ENCODE assay signal across 9 cellular contexts in the genomic region with DNA sequence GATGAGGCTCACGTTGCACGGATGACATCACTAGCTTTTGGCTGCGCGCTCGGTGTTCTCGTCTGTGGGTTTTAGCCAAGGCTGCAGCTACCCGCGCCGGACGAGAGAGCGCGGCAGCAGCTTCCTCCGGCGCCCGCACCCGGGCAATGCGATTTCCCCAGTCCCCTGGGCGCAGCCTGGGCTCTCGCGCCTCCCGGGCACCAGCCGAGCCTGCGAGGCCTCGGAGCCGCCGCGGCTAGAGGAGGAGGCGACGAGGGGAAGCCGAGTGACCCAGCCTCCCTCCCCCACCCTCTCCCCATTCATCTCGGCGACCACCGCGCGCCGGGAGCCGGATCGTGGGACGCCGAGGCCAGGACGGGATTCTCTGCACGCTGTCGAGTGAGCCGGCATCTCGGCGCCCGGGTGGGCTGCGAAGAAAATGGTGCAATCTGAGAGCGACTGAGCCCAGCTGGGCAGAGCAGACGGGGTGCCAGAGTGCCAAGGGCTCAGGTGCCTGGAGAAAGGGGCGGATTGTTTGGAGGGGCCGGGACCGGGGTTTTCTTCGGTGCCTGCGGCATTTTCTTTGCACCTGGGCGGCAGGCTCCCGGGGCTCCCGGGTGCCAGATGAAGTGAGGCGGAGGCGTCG. TPM values are rescaled to one million over a fixed set of nuclear protein-coding genes. Genes with fewer than 3 reads are reported as not detected.
DNase-seq lines count a peak whose midpoint lies in the region; ATAC-seq and TF ChIP-seq lines count a peak whose summit lies in the region.
"Had no signal": no experiment of that assay in that cellular context is flagged by ENCODE, and none has a peak within 500 bp of the region (broad histone marks: within the 10 kb centered on the region; RNA-seq: fewer than 3 reads in every experiment).

No MANE protein-coding gene starts in this region.

- peaks cover 24% of the 10 kb centered on the region for H3K27me3 Mint-ChIP-seq in brain

- peak overlapping the region; percentile 95 to 99 (median 98) for H3K27ac Mint-ChIP-seq in brain

- H3K4me1 ChIP-seq in Panc1 (ENCODE audit: control insufficient read depth, insufficient read depth, low read length) (peaks cover 6% of the 10 kb centered on the region; the same call in 1 of the 2 replicates), iPS-18a (ENCODE audit: control insufficient read depth, low read depth, low read length) (peaks cover 17% of the 10 kb centered on the region)

- DNase-seq in AG04450 (ENCODE audit: low read depth, low spot score) (peak; percentile 18), H4 (ENCODE audit: low spot score) (peak; percentile 60), Panc1 (ENCODE audit: low read depth, low spot score) (no peak), sciatic nerve (ENCODE audit: low spot score) (peak; percentile 63)

- peaks cover 12% of the 10 kb centered on the region for H3K4me1 Mint-ChIP-seq in brain

- no peaks in the 10 kb centered on the region; the same call in 1 of the 2 replicates for H3K9me3 ChIP-seq in AG04450 (ENCODE audit: control insufficient read depth, insufficient read depth, low read length)
- no peaks in the 10 kb centered on the region for H3K9me3 ChIP-seq in Panc1 (ENCODE audit: control insufficient read depth, insufficient read depth, low read depth, low read length)
- no peaks in the 10 kb centered on the region for H3K9me3 ChIP-seq in iPS-18a (ENCODE audit: control insufficient read depth, low read depth, low read length)
- H3K9me3 ChIP-seq: neutrophil had no signal

- peak overlapping the region; percentile 88 to 98 (median 96) for H3K4me3 Mint-ChIP-seq in brain

- BruUV-seq in Panc1 (replicated peaks; lab: Mats Ljungman, UMichigan), result no TSS peak

- peak; percentile 69 for ATAC-seq in Panc1
- peak; percentile 82 for ATAC-seq in sciatic nerve
- no peak for ATAC-seq in HG03097 (IDR thresholded peaks at IDR 0.05; ENCODE audit: low FRiP score, unreplicated experiment)
- no peak for ATAC-seq in GM18858 (IDR thresholded peaks at IDR 0.05; ENCODE audit: unreplicated experiment)

- intact Hi-C loops in Panc1 (cut with micrococcal nuclease; ENCODE audit: unreplicated experiment), result no loop called here
- intact Hi-C loops in sciatic nerve (cut with DNase I), result no loop called here

- no peaks in the 10 kb centered on the region for H3K36me3 Mint-ChIP-seq in brain

- H3K27ac ChIP-seq in AG04450 (ENCODE audit: low read depth, low read length), result no peak overlapping the region
- no peak overlapping the region for H3K27ac ChIP-seq in Panc1 (ENCODE audit: low read length)
- H3K27ac ChIP-seq in iPS-18a (ENCODE audit: low read length), result no peak overlapping the region
- H3K27ac ChIP-seq: neutrophil had no signal

- H3K9ac ChIP-seq in iPS-18a (ENCODE audit: low read length), result no peak overlapping the region

- peaks cover 0 to 2% (median 0%) of the 10 kb centered on the region in 5 experiments for H3K9me3 Mint-ChIP-seq in brain

- H3K36me3 ChIP-seq in Panc1 (ENCODE audit: control insufficient read depth, insufficient read depth, low read length) (no peaks in the 10 kb centered on the region), iPS-18a (ENCODE audit: control insufficient read depth, low read depth, low read length) (no peaks in the 10 kb centered on the region)
- H3K36me3 ChIP-seq: neutrophil had no signal

- in situ Hi-C loops in Panc1 (cut with HindIII; ENCODE audit: low pct_unique_long_range_greater_than_20kb, low sequenced_read_pairs), result no loop called here

- TF ChIP-seq CTCF in AG04450 (IDR thresholded peaks at IDR 0.05; ENCODE audit: low read depth, low read length) (no peak), Panc1 (IDR thresholded peaks at IDR 0.05) (no peak), brain (conservative IDR thresholded peaks at IDR 0.05) (peak in 1 of 2 experiments; percentile 31)

- CTCF ChIA-PET in AG04450 (lab: Charles Lee) (interaction anchor here (0.6 to 1.0 kb wide), 2 partner anchors 30 to 577 kb away, joined by 4 read pairs; no protein-coding TSS in a partner anchor), Panc1 (lab: Charles Lee) (interaction anchor here (0.6 kb wide), 1 partner anchor 220 kb away, joined by 7 read pairs; no protein-coding TSS in a partner anchor)

- POLR2A ChIA-PET in AG04450 (lab: Yijun Ruan, JAX) (interaction anchor here (0.6 kb wide), 1 partner anchor 16 kb away, joined by 3 read pairs; no protein-coding TSS in a partner anchor), Panc1 (lab: Charles Lee) (interaction anchor here (0.6 kb wide), 1 partner anchor 58 kb away, joined by 3 read pairs; a partner anchor contains a TSS)

- peak overlapping the region; percentile 48 for H3K4me3 ChIP-seq in AG04450 (ENCODE audit: low read depth, low read length)
- H3K4me3 ChIP-seq in Panc1 (ENCODE audit: low read depth in 2 of 2, low read length in 2 of 2), result peak overlapping the region; percentile 37 to 46
- peak overlapping the region; percentile 87 for H3K4me3 ChIP-seq in iPS-18a (ENCODE audit: low read length)

- H3K27me3 ChIP-seq in AG04450 (ENCODE audit: control insufficient read depth, insufficient read depth, low read length) (peaks cover 59% of the 10 kb centered on the region), Panc1 (ENCODE audit: control insufficient read depth, insufficient read depth, low read length) (peaks cover 53% of the 10 kb centered on the region), iPS-18a (ENCODE audit: control insufficient read depth, insufficient read depth, low read length) (peaks cover 48% of the 10 kb centered on the region)

RNA-seq across cellular contexts. Expression of a gene that starts 1.2 kb away (rescaled TPM):
- polyA plus RNA-seq in AG04450 (2011; rRNA removed), result 0.01 TPM in 2 replicates
- 0.04 and 0.05 TPM in 2 replicates for polyA minus RNA-seq in AG04450 (2011; rRNA and poly(A)+ RNA removed)
- 0.04 TPM in 2 replicates for total RNA-seq in H4 (2014; rRNA removed; shearing (Covaris generic))
- total RNA-seq in Panc1 (2021; ENCODE audit: unreplicated experiment), result 0.39 TPM
- polyA plus RNA-seq in Panc1 (2012; ENCODE audit: insufficient read length), result 0.04 TPM
- 24.3 TPM for polyA plus RNA-seq in brain (ENCODE audit: insufficient read depth, low read depth, low replicate concordance)
- 1.1 TPM for total RNA-seq in sciatic nerve

RNA-seq across cellular contexts. Expression of a gene that starts 57.9 kb away (rescaled TPM):
- polyA plus RNA-seq in AG04450 (2011; rRNA removed), result 80.1 and 99.2 TPM in 2 replicates
- polyA minus RNA-seq in AG04450 (2011; rRNA and poly(A)+ RNA removed), result 13.9 TPM in 2 replicates
- total RNA-seq in H4 (2014; rRNA removed; shearing (Covaris generic)), result 71.2 and 91.2 TPM in 2 replicates
- 68.8 TPM for total RNA-seq in Panc1 (2021; ENCODE audit: unreplicated experiment)
- polyA plus RNA-seq in Panc1 (2012; ENCODE audit: insufficient read length), result 53.6 TPM
- polyA plus RNA-seq in brain (ENCODE audit: insufficient read depth, low read depth, low replicate concordance), result 80.0 TPM
- total RNA-seq in sciatic nerve, result 23.2 TPM

Comparison
In these comparisons a context has a peak if more than half of its experiments do, and no peak if none do; other contexts are left out.
1. ATAC-seq: peak in Panc1 (single experiment) and sciatic nerve (single experiment); none in HG03097 (single experiment) and GM18858 (single experiment).
2. Peak in every context shown above with its lines, with median percentiles within 50 percentile points of each other: H3K4me3 ChIP-seq.